19 cellular contexts compared by ENCODE assay signal in the genomic region with DNA sequence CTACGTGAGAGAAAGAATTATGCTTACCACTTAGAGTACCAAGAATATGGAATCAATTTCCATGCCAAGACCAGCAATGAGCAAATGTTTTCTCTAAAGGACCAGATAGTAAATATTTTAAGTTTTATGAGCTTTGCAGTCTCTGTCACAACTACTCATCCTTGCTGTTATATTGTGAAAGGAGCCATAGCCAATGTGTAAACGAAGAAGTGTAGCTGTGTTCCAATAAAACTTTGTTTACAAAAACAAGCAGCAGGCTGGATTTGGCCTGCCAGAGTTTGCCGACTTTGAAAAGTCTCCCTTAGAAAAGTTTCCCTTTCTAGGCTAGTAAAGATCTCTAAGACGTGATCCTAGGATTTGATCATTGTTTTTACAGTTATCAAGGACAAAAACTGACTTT.
"Had no signal": no experiment of that assay in that cellular context is flagged by ENCODE, and none has a peak within 500 bp of the region (broad histone marks: within the 10 kb centered on the region; RNA-seq: fewer than 3 reads in every experiment).

No MANE protein-coding gene starts in this region.

- H3K4me1 ChIP-seq: esophagus squamous epithelium, heart left ventricle, suprapubic skin, thyroid gland, upper lobe of right lung, vagina had no signal

- ATAC-seq: effector memory CD8-positive, alpha-beta T cell; heart left ventricle; mucosa of descending colon; naive thymus-derived CD8-positive, alpha-beta T cell; right cardiac atrium; stimulated activated effector memory CD8-positive, alpha-beta T cell treated with anti-CD3 and anti-CD28 coated beads, Interleukin-12 subunit alpha, Interleukin-12 subunit beta, amount 100 ng/mL, for 72 hours; stimulated activated naive CD8-positive, alpha-beta T cell treated with anti-CD3 and anti-CD28 coated beads, Interleukin-15, Interleukin-2, amounts not matched to agents 100 U/mL and 50 U/mL, for 24 hours; upper lobe of right lung had no signal

- H3K36me3 ChIP-seq: esophagus squamous epithelium, heart left ventricle, ovary, suprapubic skin, thyroid gland, upper lobe of right lung, vagina had no signal

- H3K27me3 ChIP-seq: esophagus squamous epithelium, heart left ventricle, ovary, suprapubic skin, thyroid gland, upper lobe of right lung, vagina had no signal

- H3K9me3 ChIP-seq: esophagus squamous epithelium, heart left ventricle, mucosa of descending colon, ovary, suprapubic skin, thyroid gland, upper lobe of right lung, vagina had no signal

- H3K4me3 ChIP-seq: esophagus squamous epithelium, heart left ventricle, mucosa of descending colon, ovary, suprapubic skin, thyroid gland, upper lobe of right lung, vagina had no signal

- DNase-seq: effector memory CD8-positive, alpha-beta T cell; esophagus squamous epithelium; foreskin melanocyte; heart left ventricle; hypothalamus; kidney glomerular epithelial cell; mammary epithelial cell; mucosa of descending colon; naive thymus-derived CD8-positive, alpha-beta T cell; ovary; right cardiac atrium; stimulated activated CD4-positive, alpha-beta T cell treated with anti-CD3 and anti-CD28 coated beads, Interleukin-4, amount 100 ng/mL, for 1 hour; stimulated activated CD8-positive, alpha-beta memory T cell treated with anti-CD3 and anti-CD28 coated beads, Interleukin-4, amount 100 ng/mL, for 48 hours; stimulated activated naive CD8-positive, alpha-beta T cell treated with anti-CD3 and anti-CD28 coated beads, Interleukin-15, Interleukin-2, amounts not matched to agents 100 U/mL and 50 U/mL, for 24 hours; thyroid gland; upper lobe of right lung had no signal

- H3K27ac ChIP-seq: esophagus squamous epithelium, heart left ventricle, ovary, suprapubic skin, thyroid gland, upper lobe of right lung, vagina had no signal
